Comparison of ENCODE assay signal across 21 cellular contexts in genomic region chr9:12815895-12816294, GRCh38. TPM values are rescaled to one million over a fixed set of nuclear protein-coding genes. Genes with fewer than 3 reads are reported as not detected.
DNase-seq lines count a peak whose midpoint lies in the region; ATAC-seq, FAIRE-seq and TF ChIP-seq lines count a peak whose summit lies in the region.
"Had no signal": no experiment of that assay in that cellular context is flagged by ENCODE, and none has a peak within 500 bp of the region (broad histone marks: within the 10 kb centered on the region; RNA-seq: fewer than 3 reads in every experiment).

No MANE protein-coding gene starts in this region.

- ATAC-seq in A549 (no peak), Panc1 (no peak), HG02763 (IDR thresholded peaks at IDR 0.05; ENCODE audit: unreplicated experiment) (no peak)
- ATAC-seq: activated CD8-positive, alpha-beta memory T cell treated with anti-CD3 and anti-CD28 coated beads, Interleukin-2, amount 10 ng/mL, durations not matched to agents 7 days and 5 days; esophagus mucosa; stimulated activated naive B cell treated with anti-CD40 and anti-IgM and Interleukin-4, amounts not matched to agents 10 μg/mL and 1 μg/mL and 100 μg/mL, for 72 hours had no signal

- WGBS in A549 (ENCODE audit: missing lambda C conversion rate) = 27% methylated on average over 5 of the region's 5 CpGs

- TF ChIP-seq POLR2A in A549 (IDR thresholded peaks at IDR 0.05; ENCODE audit: low read length) = no peak

- FAIRE-seq in A549 (lab: Jason Lieb, UNC) = peak; percentile 79

- POLR2A ChIA-PET in A549 (lab: Yijun Ruan, JAX) = interaction anchor here (1.0 to 2.7 kb wide), 3 partner anchors 31 to 44 kb away, joined by 3 to 48 read pairs (median 38); partner anchors contain the start of gene LURAP1L
- POLR2A ChIA-PET in Panc1 (lab: Charles Lee) = no interaction called here

- TF ChIP-seq EP300 in A549 (IDR thresholded peaks at IDR 0.05) = peak; percentile 57 to 82; a peak in 2 of 5 replicates

- CTCF ChIA-PET in A549 (lab: Yijun Ruan, JAX) (interaction anchor here (0.9 to 7.1 kb wide), 3 partner anchors 39 to 92 kb away, joined by 3 to 98 read pairs (median 11); partner anchors contain the start of gene LURAP1L), Panc1 (lab: Charles Lee) (no interaction called here)

- H3K9me3 ChIP-seq in A549 (peaks cover 12% of the 10 kb centered on the region), Panc1 (ENCODE audit: control insufficient read depth, insufficient read depth, low read depth, low read length) (no peaks in the 10 kb centered on the region), muscle layer of colon (ENCODE audit: low read length) (no peaks in the 10 kb centered on the region)
- H3K9me3 ChIP-seq: left ventricle myocardium inferior had no signal

- no peak for TF ChIP-seq CTCF in A549 (IDR thresholded peaks at IDR 0.05)
- TF ChIP-seq CTCF in Panc1 (IDR thresholded peaks at IDR 0.05) = no peak
- TF ChIP-seq CTCF in fibroblast of mammary gland (conservative IDR thresholded peaks at IDR 0.05; ENCODE audit: control insufficient read depth, insufficient read depth, low read depth, low read length) = no peak
- TF ChIP-seq CTCF in GM13976 (IDR thresholded peaks at IDR 0.05; ENCODE audit: borderline replicate concordance, control extremely low read depth, extremely low read depth, insufficient read depth, missing control alignments) = no peak

- H3K27ac ChIP-seq in A549 = peak overlapping the region; percentile 93 to 94
- peak overlapping the region; percentile 88 for H3K27ac ChIP-seq in Panc1 (ENCODE audit: low read length)
- H3K27ac ChIP-seq in muscle layer of colon (ENCODE audit: low read depth, low read length) = peak overlapping the region; percentile 44
- H3K27ac ChIP-seq: left ventricle myocardium inferior had no signal

- H3K4me1 ChIP-seq in A549 (peaks cover 72% of the 10 kb centered on the region), Panc1 (ENCODE audit: control insufficient read depth, insufficient read depth, low read length) (peaks cover 22% of the 10 kb centered on the region), muscle layer of colon (ENCODE audit: insufficient read depth, low read length) (peaks cover 51% of the 10 kb centered on the region)

- in situ Hi-C loops in Panc1 (cut with HindIII; ENCODE audit: low pct_unique_long_range_greater_than_20kb, low sequenced_read_pairs) (no loop called here), GM13976 (cut with MboI; ENCODE audit: low sequenced_read_pairs, unreplicated experiment) (no loop called here)

- H3K36me3 ChIP-seq in Panc1 (ENCODE audit: control insufficient read depth, insufficient read depth, low read length) (no peaks in the 10 kb centered on the region), muscle layer of colon (ENCODE audit: insufficient read depth, low read length) (no peaks in the 10 kb centered on the region)
- H3K36me3 ChIP-seq: left ventricle myocardium inferior had no signal

- H3K27me3 ChIP-seq in Panc1 (ENCODE audit: control insufficient read depth, insufficient read depth, low read length) (no peaks in the 10 kb centered on the region), muscle layer of colon (ENCODE audit: control insufficient read depth in 1 of 2, insufficient read depth in 2 of 2, low read length in 2 of 2) (no peaks in the 10 kb centered on the region)

- no peak overlapping the region for H3K9ac ChIP-seq in muscle layer of colon (ENCODE audit: low read length)
- H3K9ac ChIP-seq: KMS-11 had no signal

- intact Hi-C loops in Panc1 (cut with micrococcal nuclease; ENCODE audit: unreplicated experiment) = loop anchor here (5.0 kb wide), 1 partner anchor 39 kb away; the partner anchor contains the start of gene LURAP1L

- TF ChIP-seq RAD21 in A549 (conservative IDR thresholded peaks at IDR 0.05 in 1 of 2, IDR thresholded peaks at IDR 0.05 in 1 of 2) = no peak

- BruUV-seq in Panc1 (replicated peaks; lab: Mats Ljungman, UMichigan) = no TSS peak

- peak overlapping the region; percentile 83 for H3K4me2 ChIP-seq in A549

- H3K4me3 ChIP-seq in A549 = no peak overlapping the region
- no peak overlapping the region for H3K4me3 ChIP-seq in Panc1 (ENCODE audit: low read depth in 2 of 2, low read length in 2 of 2)
- H3K4me3 ChIP-seq in fibroblast of mammary gland (ENCODE audit: control insufficient read depth, low read depth, low read length) = no peak overlapping the region
- no peak overlapping the region for H3K4me3 ChIP-seq in muscle layer of colon (ENCODE audit: low read depth in 1 of 2, low read length in 2 of 2)
- H3K4me3 ChIP-seq: left ventricle myocardium inferior had no signal

- peak in 1 of 2 experiments; percentile 31 for DNase-seq in A549 (ENCODE audit: low read depth in 1 of 2, low spot score in 1 of 2)
- DNase-seq in Panc1 (ENCODE audit: low read depth, low spot score) = no peak
- peak; percentile 66 for DNase-seq in fibroblast of mammary gland (ENCODE audit: low read depth)
- no peak for DNase-seq in NCI-H1105 (lab: John Stamatoyannopoulos, UW)
- no peak for DNase-seq in stimulated activated CD4-positive, alpha-beta T cell treated with anti-CD3 and anti-CD28 coated beads, Interleukin-12 subunit alpha, Interleukin-12 subunit beta, amount 100 ng/mL, for 4 hours
- no peak for DNase-seq in GM13976 (ENCODE audit: low spot score)
- DNase-seq: activated CD4-positive, alpha-beta T cell treated with anti-CD3 and anti-CD28 coated beads for 1 hour; activated CD8-positive, alpha-beta memory T cell treated with anti-CD3 and anti-CD28 coated beads, Interleukin-2, amount 10 ng/mL, durations not matched to agents 7 days and 5 days; activated naive CD4-positive, alpha-beta T cell treated with Interleukin-2 at 50 U/mL for 16 hours; CD4-positive, alpha-beta T cell; DND-41; left ventricle myocardium inferior; naive B cell; posterior cingulate gyrus; SHP77 treated with DMSO at 0.1 percent for 48 hours; stimulated activated naive B cell treated with anti-CD40 and anti-IgM and Interleukin-4, amounts not matched to agents 10 μg/mL and 1 μg/mL and 100 μg/mL, for 72 hours had no signal

TF ChIP-seq in A549, 52 proteins besides CTCF, POLR2A, EP300 and RAD21:
- TF ChIP-seq FOSL2 (IDR thresholded peaks at IDR 0.05) (no peak), FOSL2 (CRISPR knock-in tag; IDR thresholded peaks at IDR 0.05) (no peak; the same call in 1 of the 2 replicates), JUNB (IDR thresholded peaks at IDR 0.05) (peak; percentile 47; the same call in 1 of the 2 replicates), BCL3 (IDR thresholded peaks at IDR 0.05) (peak; percentile 41; the same call in 1 of the 3 replicates), ZSCAN20 (CRISPR knock-in tag; IDR thresholded peaks at IDR 0.05) (peak; percentile 65; the same call in 1 of the 2 replicates), JUN (IDR thresholded peaks at IDR 0.05) (peak; percentile 27 to 43; a peak in 2 of 5 replicates), RARB (CRISPR knock-in tag; IDR thresholded peaks at IDR 0.05) (0 out of 2 replicates have a peak, but pooled peaks have one; percentile 26), GATA3 (IDR thresholded peaks at IDR 0.05; ENCODE audit: borderline replicate concordance) (no peak), CEBPB (IDR thresholded peaks at IDR 0.05) (peak; percentile 91 to 95), HEYL (CRISPR knock-in tag; IDR thresholded peaks at IDR 0.05) (peak; percentile 49; the same call in 1 of the 2 replicates)
- TF ChIP-seq, protein P1, sequence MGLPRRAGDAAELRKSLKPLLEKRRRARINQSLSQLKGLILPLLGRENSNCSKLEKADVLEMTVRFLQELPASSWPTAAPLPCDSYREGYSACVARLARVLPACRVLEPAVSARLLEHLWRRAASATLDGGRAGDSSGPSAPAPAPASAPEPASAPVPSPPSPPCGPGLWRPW (IDR thresholded peaks at IDR 0.05) = peak; percentile 82

RNA-seq across cellular contexts. Expression of gene LURAP1L, which starts 41.1 kb away (rescaled TPM):
- 52.4 and 61.4 TPM in 2 replicates for polyA plus RNA-seq in A549 (2011; rRNA removed)
- polyA plus RNA-seq in A549 (2012; cell fraction: cytosol; rRNA removed) = 14.5 and 16.9 TPM in 2 replicates
- polyA plus RNA-seq in A549 (2012; cell fraction: nucleus; rRNA removed) = 23.0 and 32.1 TPM in 2 replicates
- 15.6 to 24.4 TPM (median 23.9 TPM) in 3 replicates for polyA plus RNA-seq in A549 (2017; fragmentation: RNase III; extraction: RNeasy Plus Mini Kit Qiagen cat#74134 plus additional on column Dnase treatment)
- polyA minus RNA-seq in A549 (2011; rRNA and poly(A)+ RNA removed) = 70.0 and 83.0 TPM in 2 replicates
- total RNA-seq in Panc1 (2021; ENCODE audit: unreplicated experiment) = 6.8 TPM
- 4.3 TPM for polyA plus RNA-seq in Panc1 (2012; ENCODE audit: insufficient read length)
- total RNA-seq: activated CD8-positive, alpha-beta memory T cell treated with anti-CD3 and anti-CD28 coated beads, Interleukin-2, amount 10 ng/mL, durations not matched to agents 7 days and 5 days; CD4-positive, alpha-beta T cell; T-helper 2 cell treated with Interferon-gamma antibody and Interleukin-4, amounts not matched to agents 100 ng/mL and 5 ng/mL, for 36 hours had no signal
